In the genomic region with DNA sequence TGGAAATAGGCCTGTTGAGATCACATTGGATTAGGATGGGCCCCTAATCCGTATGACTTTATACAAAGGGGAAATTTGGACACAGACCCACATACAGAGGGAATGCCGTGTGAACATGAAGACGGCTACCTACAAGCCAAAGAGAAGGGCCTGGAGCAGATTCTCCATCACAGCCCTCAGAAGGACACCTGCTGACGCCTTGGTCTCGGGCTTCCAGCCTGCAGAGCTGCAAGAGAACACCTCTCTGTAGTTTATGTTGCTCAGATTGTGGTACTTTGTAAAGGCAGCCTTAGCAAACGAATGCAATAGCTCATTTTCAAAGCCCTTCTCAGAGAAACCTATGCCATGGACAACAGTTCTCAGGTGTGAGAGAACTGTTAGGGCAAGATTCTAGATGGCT, we compare ENCODE assay signal across 1 cellular context.
TF ChIP-seq lines count a peak whose summit lies in the region.

No MANE protein-coding gene starts in this region.

TF ChIP-seq in IMR-90, 13 proteins besides CTCF, POLR2A, EP300 and RAD21:
- TF ChIP-seq MXI1 (IDR thresholded peaks at IDR 0.05; ENCODE audit: borderline replicate concordance, low read depth, low read length): no peak
- TF ChIP-seq, protein P1, sequence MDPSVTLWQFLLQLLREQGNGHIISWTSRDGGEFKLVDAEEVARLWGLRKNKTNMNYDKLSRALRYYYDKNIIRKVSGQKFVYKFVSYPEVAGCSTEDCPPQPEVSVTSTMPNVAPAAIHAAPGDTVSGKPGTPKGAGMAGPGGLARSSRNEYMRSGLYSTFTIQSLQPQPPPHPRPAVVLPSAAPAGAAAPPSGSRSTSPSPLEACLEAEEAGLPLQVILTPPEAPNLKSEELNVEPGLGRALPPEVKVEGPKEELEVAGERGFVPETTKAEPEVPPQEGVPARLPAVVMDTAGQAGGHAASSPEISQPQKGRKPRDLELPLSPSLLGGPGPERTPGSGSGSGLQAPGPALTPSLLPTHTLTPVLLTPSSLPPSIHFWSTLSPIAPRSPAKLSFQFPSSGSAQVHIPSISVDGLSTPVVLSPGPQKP (IDR thresholded peaks at IDR 0.05; ENCODE audit: borderline replicate concordance, low read depth, low read length): no peak
- no peak for TF ChIP-seq NFE2L2 (IDR thresholded peaks at IDR 0.05; ENCODE audit: low read depth, low read length)
- TF ChIP-seq RCOR1 (IDR thresholded peaks at IDR 0.05; ENCODE audit: insufficient replicate concordance, low read length): no peak
- TF ChIP-seq RFX5 (IDR thresholded peaks at IDR 0.05; ENCODE audit: low read depth, low read length): no peak
